Comparison of ENCODE assay signal across 1 cellular context in genomic region chr11:128508785-128509518, GRCh38.
TF ChIP-seq lines count a peak whose summit lies in the region.

No MANE protein-coding gene starts in this region.

TF ChIP-seq in IMR-90, 13 proteins besides CTCF, POLR2A, EP300 and RAD21 (continued from another document):
- TF ChIP-seq MAFK (IDR thresholded peaks at IDR 0.05; ENCODE audit: low read depth, low read length) (peak; percentile 26; the same call in 1 of the 2 replicates), RCOR1 (IDR thresholded peaks at IDR 0.05; ENCODE audit: insufficient replicate concordance, low read length) (no peak)
